In the genomic region with DNA sequence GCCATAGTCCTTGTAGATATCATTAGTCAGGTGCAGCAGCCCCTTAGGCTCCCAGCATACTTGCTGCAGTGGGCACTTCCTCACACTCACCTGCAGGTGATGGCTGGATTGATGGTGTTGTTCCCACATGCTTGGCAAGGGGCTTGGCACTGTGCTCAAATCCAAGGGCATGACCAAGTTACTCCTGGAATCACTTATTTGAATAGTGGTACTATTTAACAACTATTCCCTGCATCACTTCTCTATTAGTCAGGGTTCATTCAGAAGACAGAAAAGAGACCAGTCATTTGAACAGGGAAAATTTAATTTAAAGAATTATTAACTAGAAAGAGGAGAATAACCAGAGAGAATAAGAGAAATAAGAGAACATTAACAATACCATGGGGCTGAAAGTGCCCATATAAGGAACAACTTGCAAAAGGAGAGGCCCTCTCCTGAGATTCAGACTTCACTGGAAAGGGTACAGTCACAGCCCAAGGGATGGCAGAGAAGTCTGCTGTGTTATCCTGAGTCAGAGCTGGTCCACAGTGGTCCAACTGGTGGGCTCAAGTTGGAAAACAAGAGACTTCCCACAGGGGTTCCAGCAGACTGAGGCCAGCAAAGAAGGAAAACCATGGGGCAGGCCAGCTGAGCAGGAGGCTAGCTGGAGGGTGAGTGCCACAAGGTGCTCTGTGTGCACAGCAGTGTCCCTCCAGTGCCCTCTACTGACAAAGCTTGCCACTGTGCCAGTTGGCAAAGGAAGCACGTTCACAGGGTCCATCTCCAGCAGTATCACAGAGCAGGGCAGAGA, we compare ENCODE assay signal across 8 cellular contexts. TPM values are rescaled to one million over a fixed set of nuclear protein-coding genes. Genes with fewer than 3 reads are reported as not detected.
DNase-seq lines count a peak whose midpoint lies in the region; ATAC-seq and TF ChIP-seq lines count a peak whose summit lies in the region.

No MANE protein-coding gene starts in this region.

- intact Hi-C loops in MCF 10A (cut with micrococcal nuclease), result loop anchor here (1.0 to 2.0 kb wide), 2 partner anchors 132 to 228 kb away; no protein-coding TSS in a partner anchor

- H3K9me3 Mint-ChIP-seq in MCF 10A (ENCODE audit: unreplicated experiment), result no peaks in the 10 kb centered on the region

- no TSS peak for BruUV-seq in MCF 10A (replicated peaks; lab: Mats Ljungman, UMichigan)

- no peak overlapping the region for H3K27ac ChIP-seq in HL-60 (replicated peaks)

- DNase-seq in DMS153 treated with DMSO at 0.1 percent for 48 hours (lab: John Stamatoyannopoulos, UW; ENCODE audit: unreplicated experiment) (peak; percentile 22), HL-60 (ENCODE audit: low read depth in 1 of 2, low spot score in 1 of 2) (peak in 1 of 2 experiments; percentile 70), RPMI7951 (ENCODE audit: low read depth) (peak; percentile 63), MCF 10A (ENCODE audit: unreplicated experiment) (peak; percentile 74), inferior parietal cortex (ENCODE audit: extremely low spot score) (peak; percentile 76), DMS114 treated with DMSO at 0.1 percent for 48 hours (lab: John Stamatoyannopoulos, UW; ENCODE audit: unreplicated experiment) (no peak)
- DNase-seq in stimulated activated CD4-positive, alpha-beta T cell treated with anti-CD3 and anti-CD28 coated beads, Interleukin-4, amount 100 ng/mL, for 4 hours, result peak; percentile 27 to 31

- H3K36me3 Mint-ChIP-seq in MCF 10A (ENCODE audit: insufficient read depth, unreplicated experiment), result no peaks in the 10 kb centered on the region

- H3K4me3 Mint-ChIP-seq in MCF 10A (ENCODE audit: unreplicated experiment), result no peak overlapping the region

- CTCF ChIA-PET in MCF 10A (lab: Yijun Ruan, JAX), result interaction anchor here (0.6 to 4.1 kb wide), 13 partner anchors 9 to 226 kb away, joined by 3 to 26 read pairs (median 6); a partner anchor contains a TSS

- ATAC-seq in GM19438 (IDR thresholded peaks at IDR 0.05; ENCODE audit: low read depth, unreplicated experiment), result peak; percentile 66

- H3K27me3 Mint-ChIP-seq in MCF 10A (ENCODE audit: insufficient read depth, unreplicated experiment), result no peaks in the 10 kb centered on the region

- peaks cover 5% of the 10 kb centered on the region for H3K4me1 Mint-ChIP-seq in MCF 10A (ENCODE audit: insufficient read depth, unreplicated experiment)

- H3K27me3 ChIP-seq in HL-60 (ENCODE audit: insufficient read depth, poor library complexity, severe bottlenecking), result no peaks in the 10 kb centered on the region

- no peak overlapping the region for H3K4me3 ChIP-seq in HL-60 (replicated peaks; ENCODE audit: insufficient read depth, low read length)

- TF ChIP-seq CTCF in HL-60 (IDR thresholded peaks at IDR 0.05; ENCODE audit: insufficient read depth, low read length), result peak; percentile 91
- peak; percentile 69 for TF ChIP-seq CTCF in MCF 10A (IDR thresholded peaks at IDR 0.05; ENCODE audit: unreplicated experiment)

- POLR2A ChIA-PET in MCF 10A (lab: Yijun Ruan, JAX), result interaction anchor here (0.5 to 1.9 kb wide), 3 partner anchors 10 to 979 kb away, joined by 4 to 11 read pairs (median 5); a partner anchor contains a TSS

- H3K27ac Mint-ChIP-seq in MCF 10A (ENCODE audit: low read depth, unreplicated experiment), result no peak overlapping the region

RNA-seq across cellular contexts. Expression of a gene that starts 9.8 kb away (rescaled TPM):
- 2.6 and 3.1 TPM in 2 replicates for total RNA-seq in RPMI7951 (2014; rRNA removed; shearing (Covaris generic))
- total RNA-seq in MCF 10A (2022), result not detected in 2 replicates

RNA-seq across cellular contexts. Expression of a gene that starts 22.1 kb away (rescaled TPM):
- total RNA-seq in RPMI7951 (2014; rRNA removed; shearing (Covaris generic)), result 25.1 and 29.1 TPM in 2 replicates
- 29.5 and 36.6 TPM in 2 replicates for total RNA-seq in MCF 10A (2022)
